ENCODE assay signal across 18 cellular contexts in genomic region chr22:50361222-50361621, GRCh38. TPM values are rescaled to one million over a fixed set of nuclear protein-coding genes. Genes with fewer than 3 reads are reported as not detected.
DNase-seq lines count a peak whose midpoint lies in the region; ATAC-seq and TF ChIP-seq lines count a peak whose summit lies in the region.
"Had no signal": no experiment of that assay in that cellular context is flagged by ENCODE, and none has a peak within 500 bp of the region (broad histone marks: within the 10 kb centered on the region; RNA-seq: fewer than 3 reads in every experiment).

No MANE protein-coding gene starts in this region.

- CTCF ChIA-PET in activated CD4-positive, alpha-beta memory T cell treated with anti-CD3 and anti-CD28 coated beads for 36 hours (lab: Charles Lee), result interaction anchor here (0.6 to 1.0 kb wide), 2 partner anchors 245 to 299 kb away, joined by 3 read pairs; no protein-coding TSS in a partner anchor

- peaks cover 64% of the 10 kb centered on the region for H3K36me3 Mint-ChIP-seq in activated T-cell treated with anti-CD3 and anti-CD28 coated beads, Interleukin-2, amount 50 U/mL, for 24 hours (ENCODE audit: low read depth)
- peaks cover 11% of the 10 kb centered on the region for H3K36me3 Mint-ChIP-seq in activated CD4-positive, alpha-beta memory T cell treated with anti-CD3 and anti-CD28 coated beads for 36 hours
- H3K36me3 Mint-ChIP-seq in stimulated activated naive CD8-positive, alpha-beta T cell treated with anti-CD3 and anti-CD28 coated beads, Interleukin-15, Interleukin-2, amounts not matched to agents 100 ng/mL and 50 ng/mL, for 24 hours (ENCODE audit: low read depth), result peaks cover 28% of the 10 kb centered on the region

- H3K9me3 Mint-ChIP-seq in activated T-cell treated with anti-CD3 and anti-CD28 coated beads, Interleukin-2, amount 50 U/mL, for 24 hours, result no peaks in the 10 kb centered on the region
- H3K9me3 Mint-ChIP-seq in activated CD4-positive, alpha-beta memory T cell treated with anti-CD3 and anti-CD28 coated beads for 36 hours, result no peaks in the 10 kb centered on the region
- no peaks in the 10 kb centered on the region for H3K9me3 Mint-ChIP-seq in stimulated activated naive CD8-positive, alpha-beta T cell treated with anti-CD3 and anti-CD28 coated beads, Interleukin-15, Interleukin-2, amounts not matched to agents 100 ng/mL and 50 ng/mL, for 24 hours

- no peak overlapping the region for H3K4me3 Mint-ChIP-seq in activated T-cell treated with anti-CD3 and anti-CD28 coated beads, Interleukin-2, amount 50 U/mL, for 24 hours
- H3K4me3 Mint-ChIP-seq in activated CD4-positive, alpha-beta memory T cell treated with anti-CD3 and anti-CD28 coated beads for 36 hours, result no peak overlapping the region
- H3K4me3 Mint-ChIP-seq in stimulated activated naive CD8-positive, alpha-beta T cell treated with anti-CD3 and anti-CD28 coated beads, Interleukin-15, Interleukin-2, amounts not matched to agents 100 ng/mL and 50 ng/mL, for 24 hours, result peak overlapping the region; percentile 34

- H3K27me3 Mint-ChIP-seq in activated T-cell treated with anti-CD3 and anti-CD28 coated beads, Interleukin-2, amount 50 U/mL, for 24 hours, result no peaks in the 10 kb centered on the region
- H3K27me3 Mint-ChIP-seq in activated CD4-positive, alpha-beta memory T cell treated with anti-CD3 and anti-CD28 coated beads for 36 hours, result no peaks in the 10 kb centered on the region
- H3K27me3 Mint-ChIP-seq in stimulated activated naive CD8-positive, alpha-beta T cell treated with anti-CD3 and anti-CD28 coated beads, Interleukin-15, Interleukin-2, amounts not matched to agents 100 ng/mL and 50 ng/mL, for 24 hours, result no peaks in the 10 kb centered on the region

- H3K4me3 ChIP-seq in foreskin fibroblast (ENCODE audit: low read depth in 1 of 2, low read length in 2 of 2), result no peak overlapping the region
- H3K4me3 ChIP-seq: hepatocyte, lung, ovary, sigmoid colon had no signal

- peak overlapping the region; percentile 75 for H3K27ac Mint-ChIP-seq in activated T-cell treated with anti-CD3 and anti-CD28 coated beads, Interleukin-2, amount 50 U/mL, for 24 hours
- H3K27ac Mint-ChIP-seq in activated CD4-positive, alpha-beta memory T cell treated with anti-CD3 and anti-CD28 coated beads for 36 hours, result peak overlapping the region; percentile 36
- H3K27ac Mint-ChIP-seq in stimulated activated naive CD8-positive, alpha-beta T cell treated with anti-CD3 and anti-CD28 coated beads, Interleukin-15, Interleukin-2, amounts not matched to agents 100 ng/mL and 50 ng/mL, for 24 hours, result peak overlapping the region; percentile 87

- intact Hi-C loops in activated CD4-positive, alpha-beta memory T cell treated with anti-CD3 and anti-CD28 coated beads for 36 hours (cut with micrococcal nuclease), result no loop called here

- POLR2A ChIA-PET in activated CD4-positive, alpha-beta memory T cell treated with anti-CD3 and anti-CD28 coated beads for 36 hours (lab: Charles Lee), result interaction anchor here (0.9 kb wide), 1 partner anchor 14 kb away, joined by 3 read pairs; no protein-coding TSS in a partner anchor

- H3K4me1 Mint-ChIP-seq in activated T-cell treated with anti-CD3 and anti-CD28 coated beads, Interleukin-2, amount 50 U/mL, for 24 hours (ENCODE audit: low read depth), result peaks cover 58% of the 10 kb centered on the region
- peaks cover 33% of the 10 kb centered on the region for H3K4me1 Mint-ChIP-seq in activated CD4-positive, alpha-beta memory T cell treated with anti-CD3 and anti-CD28 coated beads for 36 hours (ENCODE audit: low read depth)
- peaks cover 50% of the 10 kb centered on the region for H3K4me1 Mint-ChIP-seq in stimulated activated naive CD8-positive, alpha-beta T cell treated with anti-CD3 and anti-CD28 coated beads, Interleukin-15, Interleukin-2, amounts not matched to agents 100 ng/mL and 50 ng/mL, for 24 hours (ENCODE audit: low read depth)

- TF ChIP-seq CTCF in foreskin fibroblast (IDR thresholded peaks at IDR 0.05; ENCODE audit: low read depth, low read length), result no peak

- ATAC-seq in GM21515 (IDR thresholded peaks at IDR 0.05; ENCODE audit: unreplicated experiment), result no peak

- DNase-seq in activated T-cell treated with anti-CD3 and anti-CD28 coated beads, Interleukin-2, amount 50 U/mL, for 24 hours, result no peak
- DNase-seq in activated T-cell treated with anti-CD3 and anti-CD28 coated beads, Interleukin-2, amount 50 U/mL, for 1 hour, result no peak
- DNase-seq in activated CD4-positive, alpha-beta memory T cell treated with anti-CD3 and anti-CD28 coated beads for 36 hours, result no peak
- DNase-seq in NCI-H526 treated with DMSO at 0.1 percent for 48 hours (lab: John Stamatoyannopoulos, UW) (no peak), foreskin fibroblast (no peak)
- DNase-seq: GF-D8, H7, islet precursor cell, NCI-H1436 treated with DMSO at 0.1 percent for 48 hours, NCI-H2171, NCI-H69, ovary, sigmoid colon had no signal

- H3K27ac ChIP-seq in cingulate gyrus (ENCODE audit: low read depth, low read length), result peak overlapping the region; percentile 78
- H3K27ac ChIP-seq: hepatocyte, ovary, sigmoid colon had no signal

RNA-seq across cellular contexts. Expression of gene PPP6R2, which starts 18.1 kb away (rescaled TPM):
- 10 to 100 TPM; 41.2 to 41.7 TPM for total RNA-seq in activated CD4-positive, alpha-beta memory T cell treated with anti-CD3 and anti-CD28 coated beads for 36 hours

RNA-seq across cellular contexts. Expression of gene DENND6B, which starts 34.4 kb away (rescaled TPM):
- total RNA-seq in activated CD4-positive, alpha-beta memory T cell treated with anti-CD3 and anti-CD28 coated beads for 36 hours, result 1 to 10 TPM; 3.5 to 3.6 TPM

RNA-seq across cellular contexts. Expression of gene PLXNB2, which starts 53.8 kb away (rescaled TPM):
- 1 to 10 TPM; 6.3 to 8.3 TPM for total RNA-seq in activated CD4-positive, alpha-beta memory T cell treated with anti-CD3 and anti-CD28 coated beads for 36 hours

Comparison
In these comparisons a context has a peak if more than half of its experiments do, and no peak if none do; other contexts are left out.
1. H3K27ac Mint-ChIP-seq: peak in every context shown above with its lines; median percentile 87 in stimulated activated naive CD8-positive, alpha-beta T cell treated with anti-CD3 and anti-CD28 coated beads, Interleukin-15, Interleukin-2, amounts not matched to agents 100 ng/mL and 50 ng/mL, for 24 hours; 75 in activated T-cell treated with anti-CD3 and anti-CD28 coated beads, Interleukin-2, amount 50 U/mL, for 24 hours; 36 in activated CD4-positive, alpha-beta memory T cell treated with anti-CD3 and anti-CD28 coated beads for 36 hours.